19 cellular contexts compared by ENCODE assay signal in the genomic region with DNA sequence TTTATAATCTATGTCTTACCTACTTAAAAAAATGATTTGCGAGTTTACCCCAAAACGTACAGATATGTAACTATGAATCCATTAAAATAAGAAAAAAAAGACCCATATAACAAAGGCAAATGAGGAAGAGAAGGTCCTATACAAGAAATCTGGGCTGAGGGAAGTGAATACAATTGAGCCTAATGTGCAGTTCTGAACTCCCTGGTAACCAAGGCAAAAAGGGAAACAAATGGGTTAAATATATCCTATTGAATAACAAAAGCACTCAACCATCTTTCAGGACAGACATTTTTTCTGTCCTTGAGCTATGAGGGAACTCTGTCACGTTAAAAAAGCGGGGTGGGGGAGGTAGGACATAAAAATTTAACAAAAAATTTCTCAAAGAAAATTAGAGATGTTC.
"Had no signal": no experiment of that assay in that cellular context is flagged by ENCODE, and none has a peak within 500 bp of the region (broad histone marks: within the 10 kb centered on the region; RNA-seq: fewer than 3 reads in every experiment).

No MANE protein-coding gene starts in this region.

- H3K4me1 ChIP-seq: pancreas, right lobe of liver, stomach had no signal

- ATAC-seq: esophagus mucosa, mucosa of descending colon, pancreas, right lobe of liver had no signal

- H3K9me3 ChIP-seq: ascending aorta, mucosa of descending colon, neutrophil, pancreas, right lobe of liver, stomach had no signal

- H3K36me3 ChIP-seq: neutrophil had no signal

- H3K4me3 ChIP-seq: ascending aorta, mucosa of descending colon, pancreas, right lobe of liver, smooth muscle cell, stomach had no signal

- H3K27ac ChIP-seq: ascending aorta, neutrophil, pancreas, right lobe of liver, stomach had no signal

- DNase-seq: activated CD4-positive, CD25-positive, alpha-beta regulatory T cell treated with anti-CD3 and anti-CD28 coated beads, Interleukin-2, amount 50 U/mL, for 72 hours; activated CD8-positive, alpha-beta memory T cell treated with anti-CD3 and anti-CD28 coated beads for 24 hours; activated CD8-positive, alpha-beta memory T cell treated with anti-CD3 and anti-CD28 coated beads, Interleukin-2, amount 50 U/mL, for 48 hours; activated effector memory CD4-positive, alpha-beta T cell treated with Interleukin-2 at 50 U/mL for 16 hours; activated naive CD4-positive, alpha-beta T cell treated with anti-CD3 and anti-CD28 coated beads, Interleukin-2, amount 10 ng/mL, durations not matched to agents 7 days and 5 days; activated naive CD8-positive, alpha-beta T cell treated with anti-CD3 and anti-CD28 coated beads, Interleukin-2, amount 50 U/mL, for 24 hours; activated T-cell treated with anti-CD3 and anti-CD28 coated beads, Interleukin-2, amount 50 U/mL, for 48 hours; effector CD8-positive, alpha-beta T cell; mesenchymal stem cell; mucosa of descending colon; naive B cell; pancreas; right lobe of liver; stimulated activated CD4-positive, alpha-beta T cell treated with anti-CD3 and anti-CD28 coated beads, Interleukin-4, amount 100 ng/mL, for 1 hour; stomach had no signal

- H3K27me3 ChIP-seq: ascending aorta, pancreas, right lobe of liver, stomach had no signal
